ENCODE assay signal across 16 cellular contexts in the genomic region with DNA sequence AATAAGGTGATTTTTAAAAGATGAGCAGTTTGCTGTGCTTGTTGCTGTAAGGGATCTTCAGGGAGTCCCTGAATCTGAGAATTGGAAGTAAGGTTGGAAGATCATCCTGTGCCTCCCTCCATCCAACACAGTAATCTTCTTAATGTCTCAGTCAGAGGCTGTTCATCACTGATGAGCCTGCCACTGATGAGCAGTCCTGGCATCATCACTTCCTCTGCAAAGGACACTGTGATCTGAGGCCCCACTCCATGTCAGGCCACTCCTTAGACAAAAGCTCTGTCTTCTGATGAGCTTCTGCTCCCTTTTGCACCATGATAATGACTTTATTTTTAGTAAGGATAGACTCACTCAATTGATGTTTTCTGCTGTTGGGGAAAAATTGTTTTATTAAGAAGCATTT.
DNase-seq lines count a peak whose midpoint lies in the region; ATAC-seq, FAIRE-seq and TF ChIP-seq lines count a peak whose summit lies in the region.
"Had no signal": no experiment of that assay in that cellular context is flagged by ENCODE, and none has a peak within 500 bp of the region (broad histone marks: within the 10 kb centered on the region; RNA-seq: fewer than 3 reads in every experiment).

No MANE protein-coding gene starts in this region.

- dilution Hi-C loops in keratinocyte (cut with MboI; ENCODE audit: extremely low pct_ligation_motif_present, low sequenced_read_pairs), result no loop called here

- ATAC-seq in RWPE2 (ENCODE audit: low read depth) (peak; percentile 42; the same call in 1 of the 3 replicates), HG02852 (IDR thresholded peaks at IDR 0.05; ENCODE audit: unreplicated experiment) (no peak)
- ATAC-seq: heart right ventricle had no signal

- H2AFZ ChIP-seq in ACC112 (ENCODE audit: low read length, unreplicated experiment), result peak overlapping the region; percentile 40
- H2AFZ ChIP-seq in keratinocyte (ENCODE audit: control insufficient read depth, low read length), result no peak overlapping the region
- H2AFZ ChIP-seq: PC-9 had no signal

- H3K27ac ChIP-seq in ACC112 (ENCODE audit: low read depth, low read length) (peak overlapping the region; percentile 91), RWPE2 (ENCODE audit: poor library complexity, severe bottlenecking) (peak overlapping the region; percentile 72), keratinocyte (ENCODE audit: control insufficient read depth, insufficient read depth, low read length) (peak overlapping the region; percentile 74)
- H3K27ac ChIP-seq: heart right ventricle, PC-9 had no signal

- H3K9me3 ChIP-seq in RWPE2 (ENCODE audit: severe bottlenecking) (no peaks in the 10 kb centered on the region), keratinocyte (ENCODE audit: control insufficient read depth, low read depth, low read length) (no peaks in the 10 kb centered on the region)
- H3K9me3 ChIP-seq: heart right ventricle had no signal

- H3K4me3 ChIP-seq in ACC112 (ENCODE audit: low read depth, low read length) (peak overlapping the region; percentile 45; the same call in 1 of the 2 replicates), RWPE2 (ENCODE audit: severe bottlenecking) (no peak overlapping the region), keratinocyte (ENCODE audit: control insufficient read depth in 2 of 3, extremely low read depth in 1 of 3, insufficient read depth in 2 of 3, low read depth in 1 of 3, low read length in 3 of 3) (peak overlapping the region in 1 of 3 experiments; percentile 0)
- H3K4me3 ChIP-seq: heart right ventricle, PC-9 had no signal

- H3K36me3 ChIP-seq in ACC112 (ENCODE audit: insufficient read depth, low read length) (no peaks in the 10 kb centered on the region), RWPE2 (ENCODE audit: low read depth) (no peaks in the 10 kb centered on the region), keratinocyte (ENCODE audit: control insufficient read depth in 2 of 2, extremely low read depth in 1 of 2, insufficient read depth in 2 of 2, low read length in 2 of 2) (no peaks in the 10 kb centered on the region)
- H3K36me3 ChIP-seq: heart right ventricle had no signal

- H3K79me2 ChIP-seq in ACC112 (ENCODE audit: control insufficient read depth, insufficient read depth, low read length, unreplicated experiment) (peaks cover 6% of the 10 kb centered on the region), keratinocyte (ENCODE audit: control insufficient read depth, insufficient read depth, low read length) (no peaks in the 10 kb centered on the region)

- H3K27me3 ChIP-seq in ACC112 (ENCODE audit: insufficient read depth, low read length), result no peaks in the 10 kb centered on the region
- no peaks in the 10 kb centered on the region for H3K27me3 ChIP-seq in RWPE2 (ENCODE audit: insufficient read depth, poor library complexity, severe bottlenecking)
- H3K27me3 ChIP-seq in keratinocyte (ENCODE audit: control insufficient read depth, extremely low read depth, insufficient read depth, low read length), result no peaks in the 10 kb centered on the region
- H3K27me3 ChIP-seq: heart right ventricle had no signal

- no peaks in the 10 kb centered on the region for H4K20me1 ChIP-seq in keratinocyte (ENCODE audit: control insufficient read depth, extremely low read depth, insufficient read depth, low read length)

- H3K9me1 ChIP-seq in keratinocyte (ENCODE audit: control insufficient read depth, extremely low read depth, insufficient read depth, low read length), result no peaks in the 10 kb centered on the region

- H3K4me2 ChIP-seq in keratinocyte (ENCODE audit: control insufficient read depth, extremely low read depth, insufficient read depth, low read depth, low read length), result peak overlapping the region; percentile 68
- H3K4me2 ChIP-seq: PC-9 had no signal

- TF ChIP-seq CTCF in RWPE2 (IDR thresholded peaks at IDR 0.05; ENCODE audit: poor library complexity, severe bottlenecking) (no peak), keratinocyte (optimal IDR thresholded peaks at IDR 0.05 in 1 of 3, IDR thresholded peaks at IDR 0.05 in 1 of 3, conservative IDR thresholded peaks at IDR 0.05 in 1 of 3; ENCODE audit: extremely low read depth in 1 of 3, insufficient read depth in 2 of 3, low read length in 3 of 3) (no peak)

- FAIRE-seq in keratinocyte (lab: Jason Lieb, UNC), result no peak
- FAIRE-seq: endothelial cell of umbilical vein, G401.6 had no signal

- peak overlapping the region; percentile 29 for H3K9ac ChIP-seq in keratinocyte (ENCODE audit: control insufficient read depth, extremely low read depth, insufficient read depth, low read length)

- H3K4me1 ChIP-seq in ACC112 (ENCODE audit: control insufficient read depth, insufficient read depth, low read length, unreplicated experiment) (peaks cover 39% of the 10 kb centered on the region), RWPE2 (ENCODE audit: insufficient read depth, poor library complexity, severe bottlenecking) (peaks cover 30% of the 10 kb centered on the region), keratinocyte (ENCODE audit: control insufficient read depth, extremely low read depth, insufficient read depth, low read length) (peaks cover 42% of the 10 kb centered on the region)

- DNase-seq in EH (ENCODE audit: low read depth), result peak; percentile 65
- no peak for DNase-seq in RWPE2 (ENCODE audit: low spot score)
- DNase-seq in keratinocyte (ENCODE audit: low read depth, low spot score), result no peak
- no peak for DNase-seq in iPS-NIHi7 (ENCODE audit: extremely low spot score)
- no peak for DNase-seq in activated gamma-delta T cell treated with Interleukin-2 at 50 U/mL for 16 hours
- DNase-seq: activated CD4-positive, alpha-beta T cell treated with anti-CD3 and anti-CD28 coated beads, Interleukin-2, amount 10 ng/mL, durations not matched to agents 7 days and 5 days; cerebellar nuclear complex; heart right ventricle; left cardiac atrium; NCI-H1105 treated with DMSO at 0.1 percent for 48 hours; NCI-H345; PC-9 had no signal
